8 cellular contexts compared by ENCODE assay signal in genomic region chr10:14032406-14032998, GRCh38.
DNase-seq lines count a peak whose midpoint lies in the region; ATAC-seq and TF ChIP-seq lines count a peak whose summit lies in the region.

No MANE protein-coding gene starts in this region.

- peak in 2 of 3 donors; percentile 18 to 28 for DNase-seq in CD4-positive, CD25-positive, alpha-beta regulatory T cell
- DNase-seq in MV-4-11 (lab: John Stamatoyannopoulos, UW) (peak; percentile 25), kidney epithelial cell (ENCODE audit: low read depth) (no peak), stomach (no peak), AG08395 (ENCODE audit: low spot score) (no peak), hippocampal formation (lab: John Stamatoyannopoulos, UW) (no peak)
- DNase-seq in activated naive CD4-positive, alpha-beta T cell treated with anti-CD3 and anti-CD28 coated beads for 36 hours: peak; percentile 67

- H3K9me3 ChIP-seq in CD4-positive, CD25-positive, alpha-beta regulatory T cell (ENCODE audit: control insufficient read depth in 2 of 2, low read length in 2 of 2): no peaks in the 10 kb centered on the region
- H3K9me3 ChIP-seq in stomach: no peaks in the 10 kb centered on the region

- H3K27ac Mint-ChIP-seq in CD4-positive, CD25-positive, alpha-beta regulatory T cell: no peak overlapping the region
- no peak overlapping the region for H3K27ac Mint-ChIP-seq in activated naive CD4-positive, alpha-beta T cell treated with anti-CD3 and anti-CD28 coated beads for 36 hours

- H3K27me3 Mint-ChIP-seq in CD4-positive, CD25-positive, alpha-beta regulatory T cell: peaks cover 5% of the 10 kb centered on the region
- H3K27me3 Mint-ChIP-seq in activated naive CD4-positive, alpha-beta T cell treated with anti-CD3 and anti-CD28 coated beads for 36 hours (ENCODE audit: low read depth): no peaks in the 10 kb centered on the region

- no peaks in the 10 kb centered on the region for H3K36me3 ChIP-seq in CD4-positive, CD25-positive, alpha-beta regulatory T cell (ENCODE audit: control insufficient read depth, insufficient read depth, low read length)
- no peaks in the 10 kb centered on the region for H3K36me3 ChIP-seq in kidney epithelial cell (ENCODE audit: control insufficient read depth, insufficient read depth, low read length)
- no peaks in the 10 kb centered on the region for H3K36me3 ChIP-seq in stomach

- no peaks in the 10 kb centered on the region for H3K4me1 ChIP-seq in CD4-positive, CD25-positive, alpha-beta regulatory T cell (ENCODE audit: control insufficient read depth, insufficient read depth, low read length, poor library complexity, severe bottlenecking)
- no peaks in the 10 kb centered on the region for H3K4me1 ChIP-seq in stomach

- no peaks in the 10 kb centered on the region for H3K9me3 Mint-ChIP-seq in CD4-positive, CD25-positive, alpha-beta regulatory T cell
- no peaks in the 10 kb centered on the region for H3K9me3 Mint-ChIP-seq in activated naive CD4-positive, alpha-beta T cell treated with anti-CD3 and anti-CD28 coated beads for 36 hours

- WGBS in stomach, 5 donors: 38 to 57% (median 43%) methylated on average over 16 to 17 of the region's 17 CpGs

- TF ChIP-seq POLR2A in stomach (IDR thresholded peaks at IDR 0.05): no peak

- no peaks in the 10 kb centered on the region for H3K36me3 Mint-ChIP-seq in CD4-positive, CD25-positive, alpha-beta regulatory T cell
- H3K36me3 Mint-ChIP-seq in activated naive CD4-positive, alpha-beta T cell treated with anti-CD3 and anti-CD28 coated beads for 36 hours (ENCODE audit: low read depth): no peaks in the 10 kb centered on the region

- H3K4me1 Mint-ChIP-seq in CD4-positive, CD25-positive, alpha-beta regulatory T cell: peaks cover 0 to 9% (median 2%) of the 10 kb centered on the region in 4 donors
- peaks cover 8% of the 10 kb centered on the region for H3K4me1 Mint-ChIP-seq in activated naive CD4-positive, alpha-beta T cell treated with anti-CD3 and anti-CD28 coated beads for 36 hours (ENCODE audit: low read depth)

- peak in 1 of 2 donors; percentile 8 for ATAC-seq in CD4-positive, CD25-positive, alpha-beta regulatory T cell (ENCODE audit: low read depth in 2 of 2)
- ATAC-seq in GM21576 (IDR thresholded peaks at IDR 0.05; ENCODE audit: unreplicated experiment): no peak

- no peak for TF ChIP-seq EP300 in stomach (IDR thresholded peaks at IDR 0.05)

- CTCF ChIA-PET in activated naive CD4-positive, alpha-beta T cell treated with anti-CD3 and anti-CD28 coated beads for 36 hours (lab: Charles Lee): interaction anchor here (0.7 to 1.1 kb wide), 2 partner anchors 91 to 96 kb away, joined by 3 to 5 read pairs; no protein-coding TSS in a partner anchor

- no peak overlapping the region for H3K27ac ChIP-seq in CD4-positive, CD25-positive, alpha-beta regulatory T cell (ENCODE audit: insufficient read depth, low read length, poor library complexity, severe bottlenecking)
- H3K27ac ChIP-seq in stomach: no peak overlapping the region

- intact Hi-C loops in activated naive CD4-positive, alpha-beta T cell treated with anti-CD3 and anti-CD28 coated beads for 36 hours (cut with micrococcal nuclease): no loop called here
- intact Hi-C loops in stomach (cut with DNase I; ENCODE audit: low total_unique reads): no loop called here

- peaks cover 6% of the 10 kb centered on the region for H3K27me3 ChIP-seq in CD4-positive, CD25-positive, alpha-beta regulatory T cell (ENCODE audit: control insufficient read depth, insufficient read depth, low read length)
- H3K27me3 ChIP-seq in kidney epithelial cell (ENCODE audit: control insufficient read depth, insufficient read depth, low read length) (no peaks in the 10 kb centered on the region), stomach (peaks cover 0 to 3% (median 0%) of the 10 kb centered on the region in 3 donors)

- no peak overlapping the region for H3K4me3 ChIP-seq in CD4-positive, CD25-positive, alpha-beta regulatory T cell (ENCODE audit: low read depth, low read length)
- H3K4me3 ChIP-seq in kidney epithelial cell (ENCODE audit: low read depth, low read length) (no peak overlapping the region), stomach (no peak overlapping the region)

- TF ChIP-seq CTCF in kidney epithelial cell (IDR thresholded peaks at IDR 0.05; ENCODE audit: insufficient read depth, low read length, poor library complexity, severe bottlenecking) (peak; percentile 74), stomach (IDR thresholded peaks at IDR 0.05) (peak in 5 of 7 experiments; percentile 5 to 46 (median 36))

- H3K4me3 Mint-ChIP-seq in CD4-positive, CD25-positive, alpha-beta regulatory T cell: no peak overlapping the region
- no peak overlapping the region for H3K4me3 Mint-ChIP-seq in activated naive CD4-positive, alpha-beta T cell treated with anti-CD3 and anti-CD28 coated beads for 36 hours

Comparison
In these comparisons a context has a peak if more than half of its experiments do, and no peak if none do; other contexts are left out.
1. DNase-seq: peak in CD4-positive, CD25-positive, alpha-beta regulatory T cell (2 of 3), MV-4-11 (single experiment) and activated naive CD4-positive, alpha-beta T cell treated with anti-CD3 and anti-CD28 coated beads for 36 hours (single experiment); none in kidney epithelial cell (single experiment), stomach (single experiment), AG08395 (single experiment) and hippocampal formation (0 of 2).